ENCODE assay signal across 2 cellular contexts in genomic region chr12:121860699-121861098, GRCh38.
TF ChIP-seq lines count a peak whose summit lies in the region.

No MANE protein-coding gene starts in this region.

TF ChIP-seq in HEK293, 187 proteins besides CTCF, POLR2A, EP300 and RAD21:
- TF ChIP-seq ZBTB7A (tag by site-specific recombination; IDR thresholded peaks at IDR 0.05; ENCODE audit: low read depth) = 0 out of 2 replicates have a peak, but pooled peaks have one; percentile 22

TF ChIP-seq in HepG2, 621 proteins besides CTCF, POLR2A, EP300 and RAD21:
- TF ChIP-seq DZIP1 (CRISPR knock-in tag; IDR thresholded peaks at IDR 0.05) (0 out of 2 replicates have a peak, but pooled peaks have one; percentile 36), SRY (CRISPR knock-in tag; IDR thresholded peaks at IDR 0.05) (0 out of 2 replicates have a peak, but pooled peaks have one; percentile 50), ZFP90 (CRISPR knock-in tag; IDR thresholded peaks at IDR 0.05; ENCODE audit: borderline replicate concordance) (0 out of 2 replicates have a peak, but pooled peaks have one; percentile 9), ZBTB25 (CRISPR knock-in tag; IDR thresholded peaks at IDR 0.05) (0 out of 2 replicates have a peak, but pooled peaks have one; percentile 12), ZNF263 (CRISPR knock-in tag; IDR thresholded peaks at IDR 0.05) (peak; percentile 49; the same call in 1 of the 2 replicates), MEIS2 (CRISPR knock-in tag; IDR thresholded peaks at IDR 0.05) (0 out of 2 replicates have a peak, but pooled peaks have one; percentile 11), ZFP36L1 (CRISPR knock-in tag; IDR thresholded peaks at IDR 0.05) (0 out of 2 replicates have a peak, but pooled peaks have one; percentile 42), CHD4 (IDR thresholded peaks at IDR 0.05; ENCODE audit: borderline replicate concordance, low read length) (peak; percentile 57; the same call in 1 of the 2 replicates), ZMYM4 (CRISPR knock-in tag; IDR thresholded peaks at IDR 0.05) (0 out of 2 replicates have a peak, but pooled peaks have one; percentile 7), ZNF770 (CRISPR knock-in tag; IDR thresholded peaks at IDR 0.05) (peak; percentile 93)
TF ChIP-seq in HepG2: peak in this region for 10; not testable (repeated sequence) for 611.
